In the genomic region with DNA sequence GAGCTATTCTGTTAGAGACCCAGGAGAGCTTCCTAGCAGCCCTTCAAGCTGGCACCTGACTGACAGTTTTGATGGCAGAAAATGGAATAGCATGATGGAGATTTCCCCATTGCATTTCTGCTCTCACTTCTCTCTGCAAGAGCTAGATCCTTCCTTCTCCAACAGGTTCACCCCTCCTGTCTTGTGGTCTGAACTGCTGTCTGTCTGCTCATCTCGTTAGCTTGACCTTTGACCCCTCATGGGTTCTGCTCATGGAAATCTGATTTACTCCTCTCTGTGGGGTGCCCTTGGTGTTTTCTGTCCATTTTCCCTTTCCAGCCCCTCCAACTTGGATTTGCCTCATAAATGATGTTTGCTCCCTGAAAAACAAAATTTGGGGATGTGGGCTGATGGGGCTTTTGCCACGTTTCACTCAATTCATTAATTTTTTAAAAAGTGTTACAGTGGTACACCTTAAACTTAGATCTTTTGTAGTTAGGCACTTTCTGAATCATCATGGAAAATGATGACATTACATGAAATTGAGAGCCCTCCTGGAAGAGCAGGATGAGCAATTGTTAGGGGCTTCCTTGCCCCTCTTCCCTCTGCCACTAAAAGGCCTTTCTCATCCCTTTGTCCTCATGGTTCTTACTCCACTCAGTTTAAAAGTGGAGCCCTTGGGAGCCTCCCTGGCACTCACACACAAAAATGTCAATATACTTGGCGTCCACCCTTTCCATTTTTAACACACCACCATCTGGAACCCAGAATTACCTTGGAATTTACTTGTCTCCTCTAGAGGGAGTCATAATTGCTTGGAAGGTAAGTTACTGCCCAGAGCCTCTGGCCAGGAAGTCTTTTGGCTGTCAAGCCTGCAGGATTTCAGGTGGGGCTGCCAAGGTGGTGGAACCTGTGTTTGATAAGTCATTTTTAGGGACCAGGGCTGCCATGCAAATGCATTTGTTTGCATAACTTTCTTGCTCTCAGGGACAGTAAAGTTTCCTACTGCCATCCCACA, we compare ENCODE assay signal across 8 cellular contexts. TPM values are rescaled to one million over a fixed set of nuclear protein-coding genes. Genes with fewer than 3 reads are reported as not detected.
DNase-seq lines count a peak whose midpoint lies in the region; ATAC-seq and TF ChIP-seq lines count a peak whose summit lies in the region.

No MANE protein-coding gene starts in this region.

- H2AFZ ChIP-seq in DND-41 (ENCODE audit: low read depth, low read length) = no peak overlapping the region

- WGBS in upper lobe of left lung, 2 donors = 66 to 68% methylated on average over 3 of the region's 3 CpGs

- H3K4me1 ChIP-seq in DND-41 (ENCODE audit: insufficient read depth, low read length) (peaks cover 49% of the 10 kb centered on the region), upper lobe of left lung (peaks cover 4 to 28% (median 14%) of the 10 kb centered on the region in 4 donors)
- H3K4me1 ChIP-seq in naive thymus-derived CD4-positive, alpha-beta T cell (ENCODE audit: control insufficient read depth in 2 of 2, insufficient read depth in 2 of 2, low read length in 2 of 2) = peaks cover 56 to 59% of the 10 kb centered on the region in 2 donors

- TF ChIP-seq POLR2A in upper lobe of left lung (IDR thresholded peaks at IDR 0.05) = no peak

- H3K4me3 Mint-ChIP-seq in IgD-negative memory B cell = peak overlapping the region in 2 of 4 donors; percentile 84 to 85
- H3K4me3 Mint-ChIP-seq in activated T-helper 1 cell treated with anti-CD3 and anti-CD28 coated beads, Interleukin-12 subunit alpha, Interleukin-12 subunit beta, Interleukin-2, Interleukin-4 antibody, amounts not matched to agents 30 ng/mL and 10 ng/mL and 1 ng/mL, durations not matched to agents 14 hours and 24 hours and 36 hours = peak overlapping the region; percentile 43
- peak overlapping the region in 8 of 10 donors; percentile 20 to 78 (median 54) for H3K4me3 Mint-ChIP-seq in naive thymus-derived CD4-positive, alpha-beta T cell

- intact Hi-C loops in activated T-helper 1 cell treated with anti-CD3 and anti-CD28 coated beads, Interleukin-12 subunit alpha, Interleukin-12 subunit beta, Interleukin-2, Interleukin-4 antibody, amounts not matched to agents 30 ng/mL and 10 ng/mL and 1 ng/mL, durations not matched to agents 14 hours and 24 hours and 36 hours (cut with micrococcal nuclease) = loop anchor here (1.0 to 10.0 kb wide), 6 partner anchors 19 to 316 kb away; a partner anchor contains a TSS
- intact Hi-C loops in naive thymus-derived CD4-positive, alpha-beta T cell (cut with micrococcal nuclease) = loop anchor here (1.0 to 5.0 kb wide), 5 partner anchors 19 to 339 kb away; no protein-coding TSS in a partner anchor

- H4K20me1 ChIP-seq in DND-41 (ENCODE audit: insufficient read depth, low read length) = no peaks in the 10 kb centered on the region

- H3K79me2 ChIP-seq in DND-41 (ENCODE audit: insufficient read depth, low read length) = no peaks in the 10 kb centered on the region

- H3K9ac ChIP-seq in DND-41 (ENCODE audit: low read depth, low read length) = no peak overlapping the region

- no peak for TF ChIP-seq EP300 in upper lobe of left lung (IDR thresholded peaks at IDR 0.05)

- no peak for ATAC-seq in DND-41 (ENCODE audit: insufficient read depth, low read depth)
- ATAC-seq in naive thymus-derived CD4-positive, alpha-beta T cell = no peak
- ATAC-seq in HG02763 (IDR thresholded peaks at IDR 0.05; ENCODE audit: unreplicated experiment) = no peak
- no peak for ATAC-seq in HG02884 (IDR thresholded peaks at IDR 0.05; ENCODE audit: unreplicated experiment)
- no peak for ATAC-seq in upper lobe of left lung (ENCODE audit: low FRiP score in 2 of 2)

- POLR2A ChIA-PET in naive thymus-derived CD4-positive, alpha-beta T cell (lab: Charles Lee) = interaction anchor here (0.6 to 10.0 kb wide), 13 partner anchors 18 to 196 kb away, joined by 3 to 148 read pairs (median 4); a partner anchor contains a TSS

- peaks cover 3% of the 10 kb centered on the region for H3K36me3 Mint-ChIP-seq in IgD-negative memory B cell
- peaks cover 50% of the 10 kb centered on the region for H3K36me3 Mint-ChIP-seq in activated T-helper 1 cell treated with anti-CD3 and anti-CD28 coated beads, Interleukin-12 subunit alpha, Interleukin-12 subunit beta, Interleukin-2, Interleukin-4 antibody, amounts not matched to agents 30 ng/mL and 10 ng/mL and 1 ng/mL, durations not matched to agents 14 hours and 24 hours and 36 hours (ENCODE audit: low read depth)
- peaks cover 0 to 16% (median 0%) of the 10 kb centered on the region in 5 donors for H3K36me3 Mint-ChIP-seq in naive thymus-derived CD4-positive, alpha-beta T cell

- peak; percentile 71 for TF ChIP-seq CTCF in 22Rv1 (IDR thresholded peaks at IDR 0.05)
- TF ChIP-seq CTCF in DND-41 (IDR thresholded peaks at IDR 0.05; ENCODE audit: borderline replicate concordance, extremely low read depth, low read length, poor library complexity, severe bottlenecking) = peak; percentile 55
- peak in 1 of 6 experiments; percentile 20 for TF ChIP-seq CTCF in upper lobe of left lung (IDR thresholded peaks at IDR 0.05)

- peaks cover 53 to 66% (median 64%) of the 10 kb centered on the region in 3 donors for H3K4me1 Mint-ChIP-seq in IgD-negative memory B cell
- peaks cover 73% of the 10 kb centered on the region for H3K4me1 Mint-ChIP-seq in activated T-helper 1 cell treated with anti-CD3 and anti-CD28 coated beads, Interleukin-12 subunit alpha, Interleukin-12 subunit beta, Interleukin-2, Interleukin-4 antibody, amounts not matched to agents 30 ng/mL and 10 ng/mL and 1 ng/mL, durations not matched to agents 14 hours and 24 hours and 36 hours (ENCODE audit: low read depth)
- peaks cover 51 to 83% (median 66%) of the 10 kb centered on the region in 7 donors for H3K4me1 Mint-ChIP-seq in naive thymus-derived CD4-positive, alpha-beta T cell

- no peaks in the 10 kb centered on the region for H3K27me3 ChIP-seq in DND-41 (ENCODE audit: insufficient read depth, low read length, poor library complexity)
- no peaks in the 10 kb centered on the region for H3K27me3 ChIP-seq in naive thymus-derived CD4-positive, alpha-beta T cell (ENCODE audit: control insufficient read depth in 2 of 2, insufficient read depth in 2 of 2, low read length in 2 of 2)
- no peaks in the 10 kb centered on the region for H3K27me3 ChIP-seq in upper lobe of left lung

- H3K4me2 ChIP-seq in DND-41 (ENCODE audit: insufficient read depth, low read length) = no peak overlapping the region; the same call in 1 of the 2 replicates

- no peaks in the 10 kb centered on the region for H3K9me3 Mint-ChIP-seq in IgD-negative memory B cell
- H3K9me3 Mint-ChIP-seq in activated T-helper 1 cell treated with anti-CD3 and anti-CD28 coated beads, Interleukin-12 subunit alpha, Interleukin-12 subunit beta, Interleukin-2, Interleukin-4 antibody, amounts not matched to agents 30 ng/mL and 10 ng/mL and 1 ng/mL, durations not matched to agents 14 hours and 24 hours and 36 hours = no peaks in the 10 kb centered on the region
- no peaks in the 10 kb centered on the region for H3K9me3 Mint-ChIP-seq in naive thymus-derived CD4-positive, alpha-beta T cell

- DNase-seq in DND-41 = no peak
- no peak for DNase-seq in activated T-helper 1 cell treated with anti-CD3 and anti-CD28 coated beads, Interleukin-12 subunit alpha, Interleukin-12 subunit beta, Interleukin-2, Interleukin-4 antibody, amounts not matched to agents 30 ng/mL and 10 ng/mL and 1 ng/mL, durations not matched to agents 14 hours and 24 hours and 36 hours (ENCODE audit: low spot score)
- DNase-seq in naive thymus-derived CD4-positive, alpha-beta T cell = no peak
- no peak for DNase-seq in upper lobe of left lung

- H3K27ac ChIP-seq in 22Rv1 (no peak overlapping the region; the same call in 1 of the 2 replicates), DND-41 (ENCODE audit: low read length) (peak overlapping the region; percentile 65), upper lobe of left lung (no peak overlapping the region)
- H3K27ac ChIP-seq in naive thymus-derived CD4-positive, alpha-beta T cell (ENCODE audit: low read depth, low read length) = no peak overlapping the region

- peaks cover 15% of the 10 kb centered on the region for H3K36me3 ChIP-seq in DND-41 (ENCODE audit: insufficient read depth, low read length)
- H3K36me3 ChIP-seq in naive thymus-derived CD4-positive, alpha-beta T cell (ENCODE audit: control insufficient read depth in 2 of 3, insufficient read depth in 3 of 3, low read length in 3 of 3) = no peaks in the 10 kb centered on the region
- H3K36me3 ChIP-seq in upper lobe of left lung = peaks cover 0 to 17% (median 11%) of the 10 kb centered on the region in 4 donors

- H3K27ac Mint-ChIP-seq in IgD-negative memory B cell = peak overlapping the region; percentile 18 to 83 (median 50)
- H3K27ac Mint-ChIP-seq in activated T-helper 1 cell treated with anti-CD3 and anti-CD28 coated beads, Interleukin-12 subunit alpha, Interleukin-12 subunit beta, Interleukin-2, Interleukin-4 antibody, amounts not matched to agents 30 ng/mL and 10 ng/mL and 1 ng/mL, durations not matched to agents 14 hours and 24 hours and 36 hours = peak overlapping the region; percentile 84
- H3K27ac Mint-ChIP-seq in naive thymus-derived CD4-positive, alpha-beta T cell = peak overlapping the region; percentile 75 to 96 (median 90)

- H3K4me3 ChIP-seq in DND-41 (ENCODE audit: low read depth in 1 of 2, low read length in 2 of 2) = no peak overlapping the region
- H3K4me3 ChIP-seq in naive thymus-derived CD4-positive, alpha-beta T cell (ENCODE audit: low read length) = no peak overlapping the region
- no peak overlapping the region for H3K4me3 ChIP-seq in upper lobe of left lung

- CTCF ChIA-PET in naive thymus-derived CD4-positive, alpha-beta T cell (lab: Charles Lee) = interaction anchor here (0.7 to 9.3 kb wide), 13 partner anchors 18 to 243 kb away, joined by 3 to 329 read pairs (median 4); a partner anchor contains a TSS

- peaks cover 2% of the 10 kb centered on the region for H3K27me3 Mint-ChIP-seq in IgD-negative memory B cell
- H3K27me3 Mint-ChIP-seq in activated T-helper 1 cell treated with anti-CD3 and anti-CD28 coated beads, Interleukin-12 subunit alpha, Interleukin-12 subunit beta, Interleukin-2, Interleukin-4 antibody, amounts not matched to agents 30 ng/mL and 10 ng/mL and 1 ng/mL, durations not matched to agents 14 hours and 24 hours and 36 hours (ENCODE audit: insufficient read depth) = no peaks in the 10 kb centered on the region
- peaks cover 0 to 2% (median 0%) of the 10 kb centered on the region in 5 donors for H3K27me3 Mint-ChIP-seq in naive thymus-derived CD4-positive, alpha-beta T cell

- H3K9me3 ChIP-seq in DND-41 (ENCODE audit: insufficient read depth, low read length, severe bottlenecking) (no peaks in the 10 kb centered on the region), upper lobe of left lung (no peaks in the 10 kb centered on the region)
- H3K9me3 ChIP-seq in naive thymus-derived CD4-positive, alpha-beta T cell (ENCODE audit: control insufficient read depth in 2 of 3, low read length in 3 of 3) = no peaks in the 10 kb centered on the region

RNA-seq across cellular contexts. Expression of a gene that starts 31.9 kb away (rescaled TPM):
- not detected for polyA plus RNA-seq in IgD-negative memory B cell
- not detected in 2 replicates for total RNA-seq in activated T-helper 1 cell treated with anti-CD3 and anti-CD28 coated beads, Interleukin-12 subunit alpha, Interleukin-12 subunit beta, Interleukin-2, Interleukin-4 antibody, amounts not matched to agents 30 ng/mL and 10 ng/mL and 1 ng/mL, durations not matched to agents 14 hours and 24 hours and 36 hours
- total RNA-seq in naive thymus-derived CD4-positive, alpha-beta T cell = not detected
- polyA plus RNA-seq in naive thymus-derived CD4-positive, alpha-beta T cell = not detected
- not detected for total RNA-seq in upper lobe of left lung

RNA-seq across cellular contexts. Expression of a gene that starts 33.6 kb away (rescaled TPM):
- 0.56 TPM for polyA plus RNA-seq in IgD-negative memory B cell
- total RNA-seq in activated T-helper 1 cell treated with anti-CD3 and anti-CD28 coated beads, Interleukin-12 subunit alpha, Interleukin-12 subunit beta, Interleukin-2, Interleukin-4 antibody, amounts not matched to agents 30 ng/mL and 10 ng/mL and 1 ng/mL, durations not matched to agents 14 hours and 24 hours and 36 hours = 4.4 and 5.0 TPM in 2 replicates
- 1 to 10 TPM in 2 of 5 experiments, under 1 TPM in 2, not detected in 1; 0.19 to 2.7 (median 0.69) TPM for total RNA-seq in naive thymus-derived CD4-positive, alpha-beta T cell
- polyA plus RNA-seq in naive thymus-derived CD4-positive, alpha-beta T cell = not detected
- total RNA-seq in upper lobe of left lung = 1 to 10 TPM in 4 of 6 donors, under 1 TPM in 2; 0.55 to 5.2 (median 3.3) TPM

RNA-seq across cellular contexts. Expression of a gene that starts 54.0 kb away (rescaled TPM):
- 4.1 TPM for polyA plus RNA-seq in IgD-negative memory B cell
- 117 and 120 TPM in 2 replicates for total RNA-seq in activated T-helper 1 cell treated with anti-CD3 and anti-CD28 coated beads, Interleukin-12 subunit alpha, Interleukin-12 subunit beta, Interleukin-2, Interleukin-4 antibody, amounts not matched to agents 30 ng/mL and 10 ng/mL and 1 ng/mL, durations not matched to agents 14 hours and 24 hours and 36 hours
- 100 to 1,000 TPM in 1 of 5 experiments, 10 to 100 TPM in 4; 49.6 to 123 (median 80.5) TPM for total RNA-seq in naive thymus-derived CD4-positive, alpha-beta T cell
- 1 to 10 TPM; 1.4 to 2.0 TPM for polyA plus RNA-seq in naive thymus-derived CD4-positive, alpha-beta T cell
- 100 to 1,000 TPM in 2 of 6 donors, 10 to 100 TPM in 4; 64.8 to 135 (median 84.3) TPM for total RNA-seq in upper lobe of left lung
